1 cellular context compared by ENCODE assay signal in genomic region chr7:22346383-22347107, GRCh38.
TF ChIP-seq lines count a peak whose summit lies in the region.

No MANE protein-coding gene starts in this region.

TF ChIP-seq in HepG2, 621 proteins besides CTCF, POLR2A, EP300 and RAD21 (continued from another document and continues in another):
- TF ChIP-seq ZHX2 (IDR thresholded peaks at IDR 0.05; ENCODE audit: low read depth): no peak
- TF ChIP-seq ZHX2 (CRISPR knock-in tag; IDR thresholded peaks at IDR 0.05; ENCODE audit: borderline replicate concordance): no peak
- no peak for TF ChIP-seq DMAP1 (CRISPR knock-in tag; IDR thresholded peaks at IDR 0.05)
- no peak for TF ChIP-seq ZNF589 (CRISPR knock-in tag; conservative IDR thresholded peaks at IDR 0.05)
- TF ChIP-seq GFI1 (CRISPR knock-in tag; IDR thresholded peaks at IDR 0.05; ENCODE audit: borderline replicate concordance): no peak
- TF ChIP-seq, protein P1, sequence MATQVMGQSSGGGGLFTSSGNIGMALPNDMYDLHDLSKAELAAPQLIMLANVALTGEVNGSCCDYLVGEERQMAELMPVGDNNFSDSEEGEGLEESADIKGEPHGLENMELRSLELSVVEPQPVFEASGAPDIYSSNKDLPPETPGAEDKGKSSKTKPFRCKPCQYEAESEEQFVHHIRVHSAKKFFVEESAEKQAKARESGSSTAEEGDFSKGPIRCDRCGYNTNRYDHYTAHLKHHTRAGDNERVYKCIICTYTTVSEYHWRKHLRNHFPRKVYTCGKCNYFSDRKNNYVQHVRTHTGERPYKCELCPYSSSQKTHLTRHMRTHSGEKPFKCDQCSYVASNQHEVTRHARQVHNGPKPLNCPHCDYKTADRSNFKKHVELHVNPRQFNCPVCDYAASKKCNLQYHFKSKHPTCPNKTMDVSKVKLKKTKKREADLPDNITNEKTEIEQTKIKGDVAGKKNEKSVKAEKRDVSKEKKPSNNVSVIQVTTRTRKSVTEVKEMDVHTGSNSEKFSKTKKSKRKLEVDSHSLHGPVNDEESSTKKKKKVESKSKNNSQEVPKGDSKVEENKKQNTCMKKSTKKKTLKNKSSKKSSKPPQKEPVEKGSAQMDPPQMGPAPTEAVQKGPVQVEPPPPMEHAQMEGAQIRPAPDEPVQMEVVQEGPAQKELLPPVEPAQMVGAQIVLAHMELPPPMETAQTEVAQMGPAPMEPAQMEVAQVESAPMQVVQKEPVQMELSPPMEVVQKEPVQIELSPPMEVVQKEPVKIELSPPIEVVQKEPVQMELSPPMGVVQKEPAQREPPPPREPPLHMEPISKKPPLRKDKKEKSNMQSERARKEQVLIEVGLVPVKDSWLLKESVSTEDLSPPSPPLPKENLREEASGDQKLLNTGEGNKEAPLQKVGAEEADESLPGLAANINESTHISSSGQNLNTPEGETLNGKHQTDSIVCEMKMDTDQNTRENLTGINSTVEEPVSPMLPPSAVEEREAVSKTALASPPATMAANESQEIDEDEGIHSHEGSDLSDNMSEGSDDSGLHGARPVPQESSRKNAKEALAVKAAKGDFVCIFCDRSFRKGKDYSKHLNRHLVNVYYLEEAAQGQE (IDR thresholded peaks at IDR 0.05; ENCODE audit: borderline replicate concordance in 1 of 2, low read depth in 1 of 2, low read length in 2 of 2): no peak
- no peak; the same call in 1 of the 2 replicates for TF ChIP-seq RFXAP (CRISPR knock-in tag; IDR thresholded peaks at IDR 0.05; ENCODE audit: borderline replicate concordance)
- no peak for TF ChIP-seq ARHGAP35 (CRISPR knock-in tag; IDR thresholded peaks at IDR 0.05; ENCODE audit: borderline replicate concordance)
- peak; percentile 76 for TF ChIP-seq ZMYM4 (CRISPR knock-in tag; IDR thresholded peaks at IDR 0.05)
- TF ChIP-seq TCF7 (IDR thresholded peaks at IDR 0.05; ENCODE audit: low read depth): peak; percentile 70
- no peak for TF ChIP-seq NR3C1 (CRISPR knock-in tag; IDR thresholded peaks at IDR 0.05)
- TF ChIP-seq MED8 (CRISPR knock-in tag; IDR thresholded peaks at IDR 0.05; ENCODE audit: insufficient replicate concordance): no peak
- no peak; the same call in 1 of the 2 replicates for TF ChIP-seq MAX (IDR thresholded peaks at IDR 0.05)
- TF ChIP-seq, protein P2, sequence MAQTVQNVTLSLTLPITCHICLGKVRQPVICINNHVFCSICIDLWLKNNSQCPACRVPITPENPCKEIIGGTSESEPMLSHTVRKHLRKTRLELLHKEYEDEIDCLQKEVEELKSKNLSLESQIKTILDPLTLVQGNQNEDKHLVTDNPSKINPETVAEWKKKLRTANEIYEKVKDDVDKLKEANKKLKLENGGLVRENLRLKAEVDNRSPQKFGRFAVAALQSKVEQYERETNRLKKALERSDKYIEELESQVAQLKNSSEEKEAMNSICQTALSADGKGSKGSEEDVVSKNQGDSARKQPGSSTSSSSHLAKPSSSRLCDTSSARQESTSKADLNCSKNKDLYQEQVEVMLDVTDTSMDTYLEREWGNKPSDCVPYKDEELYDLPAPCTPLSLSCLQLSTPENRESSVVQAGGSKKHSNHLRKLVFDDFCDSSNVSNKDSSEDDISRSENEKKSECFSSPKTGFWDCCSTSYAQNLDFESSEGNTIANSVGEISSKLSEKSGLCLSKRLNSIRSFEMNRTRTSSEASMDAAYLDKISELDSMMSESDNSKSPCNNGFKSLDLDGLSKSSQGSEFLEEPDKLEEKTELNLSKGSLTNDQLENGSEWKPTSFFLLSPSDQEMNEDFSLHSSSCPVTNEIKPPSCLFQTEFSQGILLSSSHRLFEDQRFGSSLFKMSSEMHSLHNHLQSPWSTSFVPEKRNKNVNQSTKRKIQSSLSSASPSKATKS (CRISPR knock-in tag; IDR thresholded peaks at IDR 0.05): no peak
- TF ChIP-seq ZNF549 (CRISPR knock-in tag; IDR thresholded peaks at IDR 0.05): no peak
- no peak for TF ChIP-seq MAFG (CRISPR knock-in tag; IDR thresholded peaks at IDR 0.05)
- TF ChIP-seq, protein P3, sequence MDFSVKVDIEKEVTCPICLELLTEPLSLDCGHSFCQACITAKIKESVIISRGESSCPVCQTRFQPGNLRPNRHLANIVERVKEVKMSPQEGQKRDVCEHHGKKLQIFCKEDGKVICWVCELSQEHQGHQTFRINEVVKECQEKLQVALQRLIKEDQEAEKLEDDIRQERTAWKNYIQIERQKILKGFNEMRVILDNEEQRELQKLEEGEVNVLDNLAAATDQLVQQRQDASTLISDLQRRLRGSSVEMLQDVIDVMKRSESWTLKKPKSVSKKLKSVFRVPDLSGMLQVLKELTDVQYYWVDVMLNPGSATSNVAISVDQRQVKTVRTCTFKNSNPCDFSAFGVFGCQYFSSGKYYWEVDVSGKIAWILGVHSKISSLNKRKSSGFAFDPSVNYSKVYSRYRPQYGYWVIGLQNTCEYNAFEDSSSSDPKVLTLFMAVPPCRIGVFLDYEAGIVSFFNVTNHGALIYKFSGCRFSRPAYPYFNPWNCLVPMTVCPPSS (IDR thresholded peaks at IDR 0.05): no peak
- TF ChIP-seq ZNF251 (CRISPR knock-in tag; IDR thresholded peaks at IDR 0.05): no peak
- TF ChIP-seq ZNF616 (CRISPR knock-in tag; IDR thresholded peaks at IDR 0.05; ENCODE audit: low read depth): no peak
- TF ChIP-seq ZNF331 (CRISPR knock-in tag; IDR thresholded peaks at IDR 0.05): no peak; the same call in 1 of the 2 replicates
- TF ChIP-seq BCL6 (CRISPR knock-in tag; IDR thresholded peaks at IDR 0.05): peak; percentile 62
- no peak for TF ChIP-seq U2AF2 (IDR thresholded peaks at IDR 0.05; ENCODE audit: low read depth, low read length)
- no peak for TF ChIP-seq ZNF30 (CRISPR knock-in tag; IDR thresholded peaks at IDR 0.05)
- TF ChIP-seq HMGXB4 (CRISPR knock-in tag; IDR thresholded peaks at IDR 0.05; ENCODE audit: borderline replicate concordance in 1 of 2, low read depth in 1 of 2): no peak; a peak in 1 of 4 replicates
- no peak for TF ChIP-seq DNMT3B (CRISPR knock-in tag; conservative IDR thresholded peaks at IDR 0.05)
- TF ChIP-seq ZNF256 (CRISPR knock-in tag; conservative IDR thresholded peaks at IDR 0.05): no peak
- TF ChIP-seq SRF (IDR thresholded peaks at IDR 0.05; ENCODE audit: low read depth, low read length): no peak
- no peak for TF ChIP-seq BATF2 (CRISPR knock-in tag; IDR thresholded peaks at IDR 0.05)
- no peak for TF ChIP-seq ZNF747 (CRISPR knock-in tag; IDR thresholded peaks at IDR 0.05; ENCODE audit: borderline replicate concordance)
- no peak for TF ChIP-seq KMT2A (CRISPR knock-in tag; IDR thresholded peaks at IDR 0.05)
- TF ChIP-seq KDM3A (CRISPR knock-in tag; IDR thresholded peaks at IDR 0.05; ENCODE audit: low read depth): no peak
- 0 out of 2 replicates have a peak, but pooled peaks have one; percentile 27 for TF ChIP-seq ESRRA (CRISPR knock-in tag; IDR thresholded peaks at IDR 0.05; ENCODE audit: low read depth)
- TF ChIP-seq TCF7L2 (IDR thresholded peaks at IDR 0.05; ENCODE audit: low read depth, low read length): no peak
- TF ChIP-seq MEIS1 (CRISPR knock-in tag; IDR thresholded peaks at IDR 0.05; ENCODE audit: borderline replicate concordance): no peak
- TF ChIP-seq MEIS2 (CRISPR knock-in tag; IDR thresholded peaks at IDR 0.05): peak; percentile 65; the same call in 1 of the 2 replicates
- TF ChIP-seq DMTF1 (CRISPR knock-in tag; IDR thresholded peaks at IDR 0.05): no peak
- TF ChIP-seq, protein P4, sequence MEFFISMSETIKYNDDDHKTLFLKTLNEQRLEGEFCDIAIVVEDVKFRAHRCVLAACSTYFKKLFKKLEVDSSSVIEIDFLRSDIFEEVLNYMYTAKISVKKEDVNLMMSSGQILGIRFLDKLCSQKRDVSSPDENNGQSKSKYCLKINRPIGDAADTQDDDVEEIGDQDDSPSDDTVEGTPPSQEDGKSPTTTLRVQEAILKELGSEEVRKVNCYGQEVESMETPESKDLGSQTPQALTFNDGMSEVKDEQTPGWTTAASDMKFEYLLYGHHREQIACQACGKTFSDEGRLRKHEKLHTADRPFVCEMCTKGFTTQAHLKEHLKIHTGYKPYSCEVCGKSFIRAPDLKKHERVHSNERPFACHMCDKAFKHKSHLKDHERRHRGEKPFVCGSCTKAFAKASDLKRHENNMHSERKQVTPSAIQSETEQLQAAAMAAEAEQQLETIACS (CRISPR knock-in tag; IDR thresholded peaks at IDR 0.05): no peak
- TF ChIP-seq ZNF143 (CRISPR knock-in tag; IDR thresholded peaks at IDR 0.05): no peak
- TF ChIP-seq TFDP2 (CRISPR knock-in tag; IDR thresholded peaks at IDR 0.05): no peak
- peak; percentile 82 for TF ChIP-seq HNF4A (CRISPR knock-in tag; IDR thresholded peaks at IDR 0.05)
- TF ChIP-seq ZNF292 (CRISPR knock-in tag; IDR thresholded peaks at IDR 0.05; ENCODE audit: borderline replicate concordance, low read depth): no peak
- no peak for TF ChIP-seq FOXK2 (IDR thresholded peaks at IDR 0.05)
- TF ChIP-seq TCF12 (IDR thresholded peaks at IDR 0.05): no peak
- no peak for TF ChIP-seq TCF12 (CRISPR knock-in tag; IDR thresholded peaks at IDR 0.05)
- TF ChIP-seq ZSCAN31 (CRISPR knock-in tag; IDR thresholded peaks at IDR 0.05; ENCODE audit: low read depth): no peak
- no peak for TF ChIP-seq AGO2 (optimal IDR thresholded peaks at IDR 0.05; ENCODE audit: low read depth, low read length)
